In genomic region chr4:111164556-111164955, GRCh38 we compare ENCODE assay signal across 8 cellular contexts.
DNase-seq lines count a peak whose midpoint lies in the region; ATAC-seq and TF ChIP-seq lines count a peak whose summit lies in the region.
"Not testable (repeated sequence)": the region's sequence is repeated elsewhere in the genome, so short reads cannot be mapped to it uniquely, and the experiment has no call there.

No MANE protein-coding gene starts in this region.

- H3K27ac ChIP-seq in colonic mucosa: not testable (repeated sequence)

- peak; percentile 32 for TF ChIP-seq CTCF in AG09319 (IDR thresholded peaks at IDR 0.05; ENCODE audit: low read depth, low read length)
- peak; percentile 34 for TF ChIP-seq CTCF in GM10248 (IDR thresholded peaks at IDR 0.05; ENCODE audit: control extremely low read depth, extremely low read depth, low read depth, missing control alignments)
- TF ChIP-seq CTCF in colonic mucosa (IDR thresholded peaks at IDR 0.05): peak; percentile 17

- POLR2A ChIA-PET in GM10248 (lab: Yijun Ruan, JAX): not testable (repeated sequence)

- H3K4me1 ChIP-seq in colonic mucosa: not testable (repeated sequence)

- H3K9ac ChIP-seq in colonic mucosa (ENCODE audit: low read depth in 2 of 2, low read length in 2 of 2): not testable (repeated sequence)

- CTCF ChIA-PET in GM10248 (lab: Yijun Ruan, JAX): interaction anchor here (0.7 to 2.2 kb wide), 5 partner anchors 9 to 118 kb away, joined by 3 to 8 read pairs (median 4); no protein-coding TSS in a partner anchor

- H3K4me3 ChIP-seq in colonic mucosa: not testable (repeated sequence)

- H3K9me3 ChIP-seq in colonic mucosa: not testable (repeated sequence)

- not testable (repeated sequence) for H3K36me3 ChIP-seq in colonic mucosa

- intact Hi-C loops in colonic mucosa (cut with DNase I): not testable (repeated sequence)

- H3K27me3 ChIP-seq in colonic mucosa: not testable (repeated sequence)

- not testable (repeated sequence) for ATAC-seq in stimulated activated naive CD8-positive, alpha-beta T cell treated with anti-CD3 and anti-CD28 coated beads, Interleukin-15, Interleukin-2, amounts not matched to agents 100 U/mL and 50 U/mL, for 24 hours

- DNase-seq in AG09319 (ENCODE audit: extremely low read depth, low read depth); GM10248 (ENCODE audit: extremely low spot score); colonic mucosa: not testable (repeated sequence)
- DNase-seq in HT-29 (ENCODE audit: low spot score) (peak; percentile 36), NCI-H69 (lab: John Stamatoyannopoulos, UW) (peak; percentile 47), SKM-1 treated with dmso at 0.1 percent for 144 hours (lab: John Stamatoyannopoulos, UW; ENCODE audit: unreplicated experiment) (peak; percentile 6), iPS-NIHi11 (ENCODE audit: low spot score) (peak; percentile 12)
- DNase-seq in stimulated activated naive CD8-positive, alpha-beta T cell treated with anti-CD3 and anti-CD28 coated beads, Interleukin-15, Interleukin-2, amounts not matched to agents 100 U/mL and 50 U/mL, for 24 hours: peak; percentile 3
